Comparison of ENCODE assay signal across 17 cellular contexts in genomic region chr10:129305046-129305445, GRCh38.
"Had no signal": no experiment of that assay in that cellular context is flagged by ENCODE, and none has a peak within 500 bp of the region (broad histone marks: within the 10 kb centered on the region; RNA-seq: fewer than 3 reads in every experiment).

No MANE protein-coding gene starts in this region.

- FAIRE-seq: TTC549 had no signal

- H3K27ac ChIP-seq: cardiac muscle cell, esophagus muscularis mucosa, left lung, parathyroid adenoma, right lobe of liver, skin epidermis, tibial artery had no signal

- ATAC-seq: activated T-helper 17 cell treated with anti-CD3 and anti-CD28 coated beads, Interleukin-2, amount 50 U/mL, for 72 hours; left lung; right lobe of liver; stimulated activated naive CD8-positive, alpha-beta T cell treated with anti-CD3 and anti-CD28 coated beads, Interleukin-15, amount 100 ng/mL, for 72 hours; WTC11 had no signal

- H3K9me3 ChIP-seq: left lung, right lobe of liver had no signal

- DNase-seq: activated naive CD4-positive, alpha-beta T cell; activated T-cell treated with anti-CD3 and anti-CD28 coated beads, Interleukin-2, amount 50 U/mL, for 1 hour; effector CD8-positive, alpha-beta T cell; left lung; mammary epithelial cell; right lobe of liver; stimulated activated CD4-positive, alpha-beta T cell treated with anti-CD3 and anti-CD28 coated beads, Interleukin-1b, Interleukin-23, amount 100 ng/mL, for 48 hours; stimulated activated naive CD8-positive, alpha-beta T cell treated with anti-CD3 and anti-CD28 coated beads, Interleukin-15, amount 100 ng/mL, for 72 hours; T-helper 1 cell; tibial artery had no signal

- H3K9ac ChIP-seq: parathyroid adenoma had no signal

- H3K4me3 ChIP-seq: cardiac muscle cell, esophagus muscularis mucosa, left lung, right lobe of liver, skin epidermis, tibial artery had no signal

- H3K27me3 ChIP-seq: cardiac muscle cell, esophagus muscularis mucosa, left lung, right lobe of liver, tibial artery had no signal

- H2AFZ ChIP-seq: parathyroid adenoma had no signal

- H3K4me1 ChIP-seq: esophagus muscularis mucosa, left lung, parathyroid adenoma, right lobe of liver had no signal

- H3K36me3 ChIP-seq: cardiac muscle cell, esophagus muscularis mucosa, left lung, right lobe of liver, tibial artery had no signal
